Comparison of ENCODE assay signal across 16 cellular contexts in genomic region chr11:69881467-69882269, GRCh38.
DNase-seq lines count a peak whose midpoint lies in the region; ATAC-seq, FAIRE-seq and TF ChIP-seq lines count a peak whose summit lies in the region.
"Had no signal": no experiment of that assay in that cellular context is flagged by ENCODE, and none has a peak within 500 bp of the region (broad histone marks: within the 10 kb centered on the region; RNA-seq: fewer than 3 reads in every experiment).

No MANE protein-coding gene starts in this region.

- TF ChIP-seq CTCF in left ventricle myocardium inferior (IDR thresholded peaks at IDR 0.05; ENCODE audit: borderline replicate concordance) (no peak), PC-9 (conservative IDR thresholded peaks at IDR 0.05) (peak; percentile 36; the same call in 1 of the 2 replicates), type B pancreatic cell (conservative IDR thresholded peaks at IDR 0.05) (peak; percentile 58)

- no peaks in the 10 kb centered on the region for H3K36me3 Mint-ChIP-seq in type B pancreatic cell
- H3K36me3 Mint-ChIP-seq: activated CD8-positive, alpha-beta memory T cell treated with anti-CD3 and anti-CD28 coated beads, Interleukin-2, amount 10 ng/mL, durations not matched to agents 7 days and 5 days had no signal

- POLR2A ChIA-PET in PC-9 (lab: Charles Lee; ENCODE audit: unreplicated experiment), result interaction anchor here (0.6 kb wide), 1 partner anchor 191 kb away, joined by 3 read pairs; no protein-coding TSS in a partner anchor

- no peaks in the 10 kb centered on the region for H3K9me3 Mint-ChIP-seq in type B pancreatic cell

- H3K27me3 ChIP-seq in left ventricle myocardium inferior (ENCODE audit: low read depth) (peaks cover 79% of the 10 kb centered on the region), PC-9 (ENCODE audit: insufficient read depth, low read depth) (no peaks in the 10 kb centered on the region)
- H3K27me3 ChIP-seq: MG63 had no signal

- no peak for ATAC-seq in Right ventricle myocardium inferior
- no peak for ATAC-seq in HG03196 (IDR thresholded peaks at IDR 0.05; ENCODE audit: unreplicated experiment)
- ATAC-seq: activated CD8-positive, alpha-beta memory T cell treated with anti-CD3 and anti-CD28 coated beads, Interleukin-2, amount 10 ng/mL, durations not matched to agents 7 days and 5 days had no signal

- no peaks in the 10 kb centered on the region for H4K20me1 ChIP-seq in PC-9 (ENCODE audit: insufficient read depth)

- H3K9me3 ChIP-seq in left ventricle myocardium inferior (replicated peaks) (no peaks in the 10 kb centered on the region), PC-9 (ENCODE audit: insufficient read depth, low read depth) (no peaks in the 10 kb centered on the region)
- H3K9me3 ChIP-seq: MG63, SJCRH30, stomach had no signal

- no peaks in the 10 kb centered on the region for H3K79me2 ChIP-seq in PC-9 (ENCODE audit: low read depth)

- H3K27ac Mint-ChIP-seq in type B pancreatic cell, result no peak overlapping the region
- H3K27ac Mint-ChIP-seq: activated CD8-positive, alpha-beta memory T cell treated with anti-CD3 and anti-CD28 coated beads, Interleukin-2, amount 10 ng/mL, durations not matched to agents 7 days and 5 days had no signal

- peaks cover 3% of the 10 kb centered on the region for H3K27me3 Mint-ChIP-seq in type B pancreatic cell
- H3K27me3 Mint-ChIP-seq: activated CD8-positive, alpha-beta memory T cell treated with anti-CD3 and anti-CD28 coated beads, Interleukin-2, amount 10 ng/mL, durations not matched to agents 7 days and 5 days had no signal

- H3K4me3 Mint-ChIP-seq in type B pancreatic cell, result no peak overlapping the region
- H3K4me3 Mint-ChIP-seq: activated CD8-positive, alpha-beta memory T cell treated with anti-CD3 and anti-CD28 coated beads, Interleukin-2, amount 10 ng/mL, durations not matched to agents 7 days and 5 days had no signal

- H3F3A ChIP-seq in PC-9 (ENCODE audit: insufficient read depth, low read depth), result no peaks in the 10 kb centered on the region

- CTCF ChIA-PET in PC-9 (lab: Charles Lee), result no interaction called here

- peaks cover 5% of the 10 kb centered on the region for H3K4me1 Mint-ChIP-seq in type B pancreatic cell (ENCODE audit: unreplicated experiment)
- H3K4me1 Mint-ChIP-seq: activated CD8-positive, alpha-beta memory T cell treated with anti-CD3 and anti-CD28 coated beads, Interleukin-2, amount 10 ng/mL, durations not matched to agents 7 days and 5 days had no signal

- no peak overlapping the region for H3K4me2 ChIP-seq in PC-9

- peak; percentile 10 for DNase-seq in left ventricle myocardium inferior
- DNase-seq in Right ventricle myocardium inferior (ENCODE audit: missing footprints), result no peak
- DNase-seq in PC-9, result no peak
- DNase-seq in iPS-NIHi11 (ENCODE audit: low spot score), result peak; percentile 59
- DNase-seq in type B pancreatic cell (ENCODE audit: extremely low spot score, unreplicated experiment), result no peak
- DNase-seq in GM12891 (ENCODE audit: insufficient read length, low spot score), result no peak
- DNase-seq in T-helper 9 cell, result no peak
- DNase-seq: activated CD8-positive, alpha-beta memory T cell treated with anti-CD3 and anti-CD28 coated beads, Interleukin-2, amount 10 ng/mL, durations not matched to agents 7 days and 5 days; MG63; NCI-H2107; SJCRH30; stomach had no signal

- intact Hi-C loops in left ventricle myocardium inferior (cut with micrococcal nuclease), result no loop called here
- intact Hi-C loops in Right ventricle myocardium inferior (cut with DNase I), result no loop called here
- intact Hi-C loops in PC-9 (cut with micrococcal nuclease; ENCODE audit: unreplicated experiment), result no loop called here

- FAIRE-seq in GM12891 (lab: Jason Lieb, UNC), result no peak
- FAIRE-seq: astrocyte, TTC549 had no signal

- no peaks in the 10 kb centered on the region for H3K9me2 ChIP-seq in PC-9 (ENCODE audit: insufficient read depth)

- no TSS peak for BruUV-seq in PC-9 (replicated peaks; lab: Mats Ljungman, UMichigan)

- H3K4me3 ChIP-seq in left ventricle myocardium inferior (no peak overlapping the region), PC-9 (no peak overlapping the region)
- H3K4me3 ChIP-seq: dorsolateral prefrontal cortex, MG63, SJCRH30, stomach had no signal

- H3K4me1 ChIP-seq in left ventricle myocardium inferior (no peaks in the 10 kb centered on the region), PC-9 (replicated peaks; ENCODE audit: insufficient read depth) (no peaks in the 10 kb centered on the region)
- H3K4me1 ChIP-seq: SJCRH30, stomach had no signal

- H3K36me3 ChIP-seq in left ventricle myocardium inferior (no peaks in the 10 kb centered on the region), PC-9 (ENCODE audit: low read depth) (no peaks in the 10 kb centered on the region)
- H3K36me3 ChIP-seq: MG63, SJCRH30, stomach had no signal

- H3K27ac ChIP-seq in left ventricle myocardium inferior (replicated peaks) (no peak overlapping the region), PC-9 (no peak overlapping the region)
- H3K27ac ChIP-seq: dorsolateral prefrontal cortex, SJCRH30, stomach had no signal

- TF ChIP-seq POLR2A in GM12891 (IDR thresholded peaks at IDR 0.05; ENCODE audit: low read depth, low read length), result no peak

- H2AFZ ChIP-seq in PC-9, result no peak overlapping the region

TF ChIP-seq in GM12891, 5 proteins besides CTCF, POLR2A, EP300 and RAD21:
- no peak for TF ChIP-seq POLR2AphosphoS5 (IDR thresholded peaks at IDR 0.05; ENCODE audit: low read depth, low read length)
- no peak for TF ChIP-seq TAF1 (IDR thresholded peaks at IDR 0.05; ENCODE audit: low read depth, low read length)

Comparison
In these comparisons a context has a peak if more than half of its experiments do, and no peak if none do; other contexts are left out.
1. DNase-seq: peak in left ventricle myocardium inferior (single experiment) and iPS-NIHi11 (single experiment); none in Right ventricle myocardium inferior (single experiment), PC-9 (0 of 2), type B pancreatic cell (single experiment), GM12891 (single experiment) and T-helper 9 cell (single experiment).